In the genomic region with DNA sequence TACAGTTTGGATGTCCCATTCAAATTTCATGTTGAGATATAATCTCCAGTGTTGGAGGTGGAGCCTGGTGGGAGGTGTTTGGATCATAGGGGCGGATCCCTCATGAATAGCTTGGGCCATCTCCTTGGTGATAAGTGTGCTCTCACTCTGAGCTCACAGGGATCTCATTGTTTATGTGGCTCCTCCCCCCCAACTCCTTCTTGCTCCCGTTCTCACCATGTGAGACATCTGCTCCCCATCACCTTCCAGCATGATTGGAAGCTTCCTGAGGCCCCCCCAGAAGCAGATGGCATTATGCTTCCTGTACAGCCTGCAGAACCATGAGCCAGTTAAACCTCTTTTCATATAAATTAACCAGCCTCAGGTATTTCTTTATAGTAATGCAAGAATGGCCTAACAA, we compare ENCODE assay signal across 16 cellular contexts. TPM values are rescaled to one million over a fixed set of nuclear protein-coding genes. Genes with fewer than 3 reads are reported as not detected.
DNase-seq lines count a peak whose midpoint lies in the region; ATAC-seq and TF ChIP-seq lines count a peak whose summit lies in the region.
"Had no signal": no experiment of that assay in that cellular context is flagged by ENCODE, and none has a peak within 500 bp of the region (broad histone marks: within the 10 kb centered on the region; RNA-seq: fewer than 3 reads in every experiment).

No MANE protein-coding gene starts in this region.

- H3K4me3 Mint-ChIP-seq in glutamatergic neuron (ENCODE audit: unreplicated experiment) (no peak overlapping the region), type B pancreatic cell (no peak overlapping the region)
- H3K4me3 Mint-ChIP-seq: activated CD4-positive, alpha-beta memory T cell treated with anti-CD3 and anti-CD28 coated beads for 36 hours; activated naive CD8-positive, alpha-beta T cell; stimulated activated naive CD8-positive, alpha-beta T cell treated with anti-CD3 and anti-CD28 coated beads, Interleukin-15, Interleukin-2, amounts not matched to agents 100 ng/mL and 50 ng/mL, for 24 hours had no signal

- TF ChIP-seq CTCF in RWPE2 (IDR thresholded peaks at IDR 0.05; ENCODE audit: poor library complexity, severe bottlenecking) (no peak), glutamatergic neuron (IDR thresholded peaks at IDR 0.05; ENCODE audit: partially characterized antibody, unreplicated experiment) (no peak), type B pancreatic cell (conservative IDR thresholded peaks at IDR 0.05) (no peak)

- DNase-seq in DMS 273 (lab: John Stamatoyannopoulos, UW; ENCODE audit: unreplicated experiment) (peak; percentile 59), DMS 273 treated with DMSO at 0.1 percent for 48 hours (lab: John Stamatoyannopoulos, UW) (no peak), HT-29 (ENCODE audit: low spot score) (peak; percentile 63), RWPE2 (ENCODE audit: low spot score) (no peak), glutamatergic neuron (no peak), Karpas-422 (no peak), type B pancreatic cell (ENCODE audit: extremely low spot score, unreplicated experiment) (no peak), ecto neural progenitor cell (ENCODE audit: low spot score) (no peak)
- DNase-seq: activated CD4-positive, alpha-beta memory T cell treated with anti-CD3 and anti-CD28 coated beads for 36 hours; NCI-H187; stimulated activated CD4-positive, alpha-beta T cell treated with anti-CD3 and anti-CD28 coated beads, Interleukin-2, amount 100 ng/mL, for 24 hours had no signal

- H3K36me3 ChIP-seq in RWPE2 (ENCODE audit: low read depth) (no peaks in the 10 kb centered on the region), Karpas-422 (ENCODE audit: insufficient read depth, low read length) (no peaks in the 10 kb centered on the region)

- H3K27me3 ChIP-seq in RWPE2 (ENCODE audit: insufficient read depth, poor library complexity, severe bottlenecking) (no peaks in the 10 kb centered on the region), Karpas-422 (ENCODE audit: low read length) (no peaks in the 10 kb centered on the region)

- H3K9ac ChIP-seq in Karpas-422 (ENCODE audit: low read length), result no peak overlapping the region
- H3K9ac ChIP-seq: parathyroid adenoma had no signal

- H3K79me2 ChIP-seq in Karpas-422 (ENCODE audit: low read length), result no peaks in the 10 kb centered on the region
- H3K79me2 ChIP-seq: parathyroid adenoma had no signal

- H3K27me3 Mint-ChIP-seq in glutamatergic neuron (ENCODE audit: unreplicated experiment) (peaks cover 7% of the 10 kb centered on the region), type B pancreatic cell (no peaks in the 10 kb centered on the region)
- H3K27me3 Mint-ChIP-seq: activated CD4-positive, alpha-beta memory T cell treated with anti-CD3 and anti-CD28 coated beads for 36 hours; activated naive CD8-positive, alpha-beta T cell; stimulated activated naive CD8-positive, alpha-beta T cell treated with anti-CD3 and anti-CD28 coated beads, Interleukin-15, Interleukin-2, amounts not matched to agents 100 ng/mL and 50 ng/mL, for 24 hours had no signal

- peaks cover 8% of the 10 kb centered on the region for H3K4me1 ChIP-seq in RWPE2 (ENCODE audit: insufficient read depth, poor library complexity, severe bottlenecking)
- H3K4me1 ChIP-seq in Karpas-422 (ENCODE audit: low read length), result peaks cover 39% of the 10 kb centered on the region

- H3K9me3 ChIP-seq in RWPE2 (ENCODE audit: severe bottlenecking) (no peaks in the 10 kb centered on the region), Karpas-422 (ENCODE audit: low read length) (no peaks in the 10 kb centered on the region)

- peak; percentile 28; the same call in 1 of the 3 replicates for ATAC-seq in RWPE2 (ENCODE audit: low read depth)

- H3K4me3 ChIP-seq in RWPE2 (ENCODE audit: severe bottlenecking) (no peak overlapping the region), Karpas-422 (ENCODE audit: low read length) (no peak overlapping the region)
- H3K4me3 ChIP-seq: lung had no signal

- peak overlapping the region; percentile 94 for H3K27ac Mint-ChIP-seq in glutamatergic neuron (ENCODE audit: unreplicated experiment)
- H3K27ac Mint-ChIP-seq in type B pancreatic cell, result no peak overlapping the region
- H3K27ac Mint-ChIP-seq: activated CD4-positive, alpha-beta memory T cell treated with anti-CD3 and anti-CD28 coated beads for 36 hours; activated naive CD8-positive, alpha-beta T cell; stimulated activated naive CD8-positive, alpha-beta T cell treated with anti-CD3 and anti-CD28 coated beads, Interleukin-15, Interleukin-2, amounts not matched to agents 100 ng/mL and 50 ng/mL, for 24 hours had no signal

- no peaks in the 10 kb centered on the region for H3K9me2 ChIP-seq in Karpas-422 (replicated peaks; ENCODE audit: insufficient read depth, low read length)

- peaks cover 12% of the 10 kb centered on the region for H3K9me3 Mint-ChIP-seq in glutamatergic neuron (ENCODE audit: unreplicated experiment)
- no peaks in the 10 kb centered on the region for H3K9me3 Mint-ChIP-seq in type B pancreatic cell
- H3K9me3 Mint-ChIP-seq: activated CD4-positive, alpha-beta memory T cell treated with anti-CD3 and anti-CD28 coated beads for 36 hours; stimulated activated naive CD8-positive, alpha-beta T cell treated with anti-CD3 and anti-CD28 coated beads, Interleukin-15, Interleukin-2, amounts not matched to agents 100 ng/mL and 50 ng/mL, for 24 hours had no signal

- peaks cover 13% of the 10 kb centered on the region for H3K4me1 Mint-ChIP-seq in glutamatergic neuron (ENCODE audit: low read depth, unreplicated experiment)
- peaks cover 7% of the 10 kb centered on the region for H3K4me1 Mint-ChIP-seq in type B pancreatic cell (ENCODE audit: unreplicated experiment)

- H3K36me3 Mint-ChIP-seq in glutamatergic neuron (ENCODE audit: unreplicated experiment) (no peaks in the 10 kb centered on the region), type B pancreatic cell (no peaks in the 10 kb centered on the region)
- H3K36me3 Mint-ChIP-seq: activated CD4-positive, alpha-beta memory T cell treated with anti-CD3 and anti-CD28 coated beads for 36 hours; activated naive CD8-positive, alpha-beta T cell had no signal

- no peak overlapping the region for H3K4me2 ChIP-seq in Karpas-422 (ENCODE audit: low read depth, low read length, poor library complexity, severe bottlenecking)

- no peak overlapping the region for H2AFZ ChIP-seq in Karpas-422 (ENCODE audit: low read length)
- H2AFZ ChIP-seq: parathyroid adenoma had no signal

- no peaks in the 10 kb centered on the region for H4K20me1 ChIP-seq in Karpas-422 (ENCODE audit: insufficient read depth, low read depth, low read length)

- H3K27ac ChIP-seq in RWPE2 (ENCODE audit: poor library complexity, severe bottlenecking) (no peak overlapping the region), Karpas-422 (ENCODE audit: low read length) (no peak overlapping the region)
- H3K27ac ChIP-seq: 22Rv1, parathyroid adenoma had no signal

RNA-seq across cellular contexts. Expression of gene INPP1, which starts 3.0 kb away (rescaled TPM):
- total RNA-seq in HT-29 (2014; rRNA removed; shearing (Covaris generic)), result 17.8 and 27.5 TPM in 2 replicates
- total RNA-seq in glutamatergic neuron (ENCODE audit: unreplicated experiment), result 41.7 TPM
- total RNA-seq in Karpas-422 (2014; rRNA removed; shearing (Covaris generic); ENCODE audit: low replicate concordance), result 0.89 and 2.8 TPM in 2 replicates
- 17.2 and 21.6 TPM in 2 replicates for total RNA-seq in type B pancreatic cell (ENCODE audit: low replicate concordance)

RNA-seq across cellular contexts. Expression of gene HIBCH, which starts 20.7 kb away (rescaled TPM):
- 8.6 and 10.0 TPM in 2 replicates for total RNA-seq in HT-29 (2014; rRNA removed; shearing (Covaris generic))
- total RNA-seq in glutamatergic neuron (ENCODE audit: unreplicated experiment) (22.0 TPM), type B pancreatic cell (ENCODE audit: low replicate concordance) (28.8 and 46.6 TPM in 2 replicates)
- 23.3 and 33.5 TPM in 2 replicates for total RNA-seq in Karpas-422 (2014; rRNA removed; shearing (Covaris generic); ENCODE audit: low replicate concordance)

Comparison
In these comparisons a context has a peak if more than half of its experiments do, and no peak if none do; other contexts are left out.
1. DNase-seq: peak in DMS 273 (single experiment) and HT-29 (single experiment); none in DMS 273 treated with DMSO at 0.1 percent for 48 hours (single experiment), RWPE2 (single experiment), glutamatergic neuron (single experiment), Karpas-422 (single experiment), type B pancreatic cell (single experiment) and ecto neural progenitor cell (single experiment).